In the genomic region with DNA sequence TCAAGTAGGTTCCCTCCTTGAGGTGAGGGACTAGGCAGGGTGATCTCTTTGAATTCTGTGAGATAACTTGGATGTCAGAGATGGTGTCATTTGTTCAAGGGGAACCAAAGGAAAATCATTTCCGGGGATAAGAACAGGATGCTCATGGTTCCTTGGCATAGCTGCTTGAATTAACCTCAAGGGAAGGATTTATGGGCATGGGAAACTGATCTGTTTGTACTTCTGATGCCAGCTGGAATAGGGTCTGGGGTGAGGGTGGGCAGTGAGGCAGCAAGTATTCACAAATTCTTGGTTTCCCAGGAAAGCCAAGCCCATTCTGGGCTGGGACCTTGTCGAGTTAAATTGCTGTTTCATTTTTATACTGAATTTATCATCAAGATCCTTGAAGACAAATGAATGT, we compare ENCODE assay signal across 15 cellular contexts. TPM values are rescaled to one million over a fixed set of nuclear protein-coding genes. Genes with fewer than 3 reads are reported as not detected.
DNase-seq lines count a peak whose midpoint lies in the region; ATAC-seq, FAIRE-seq and TF ChIP-seq lines count a peak whose summit lies in the region.
"Had no signal": no experiment of that assay in that cellular context is flagged by ENCODE, and none has a peak within 500 bp of the region (broad histone marks: within the 10 kb centered on the region; RNA-seq: fewer than 3 reads in every experiment).

No MANE protein-coding gene starts in this region.

- CTCF ChIA-PET in Caco-2 (lab: Charles Lee) = interaction anchor here (0.6 to 0.9 kb wide), 2 partner anchors 14 to 174 kb away, joined by 3 to 7 read pairs; a partner anchor contains a TSS
- CTCF ChIA-PET in GM10248 (lab: Yijun Ruan, JAX) = interaction anchor here (1.1 to 4.5 kb wide), 4 partner anchors 8 to 245 kb away, joined by 3 to 27 read pairs (median 4); no protein-coding TSS in a partner anchor

- no peak for FAIRE-seq in pancreas (lab: Jason Lieb, UNC)

- H3K4me1 ChIP-seq in Caco-2 = peaks cover 33% of the 10 kb centered on the region
- peaks cover 28% of the 10 kb centered on the region for H3K4me1 ChIP-seq in Karpas-422 (ENCODE audit: low read length)
- H3K4me1 ChIP-seq in pancreas = peaks cover 0 to 15% (median 11%) of the 10 kb centered on the region in 3 donors

- H3K9me3 ChIP-seq in Caco-2 (no peaks in the 10 kb centered on the region), Karpas-422 (ENCODE audit: low read length) (no peaks in the 10 kb centered on the region), pancreas (no peaks in the 10 kb centered on the region)
- H3K9me3 ChIP-seq: BE2C, left lung had no signal

- H3K36me3 ChIP-seq in Caco-2 (ENCODE audit: control insufficient read depth, insufficient read depth, low read length) = no peaks in the 10 kb centered on the region
- peaks cover 47% of the 10 kb centered on the region for H3K36me3 ChIP-seq in Karpas-422 (ENCODE audit: insufficient read depth, low read length)
- H3K36me3 ChIP-seq in pancreas = peaks cover 0 to 2% (median 0%) of the 10 kb centered on the region in 3 donors

- H3K27me3 ChIP-seq in Caco-2 (replicated peaks; ENCODE audit: control insufficient read depth, insufficient read depth, low read length) (no peaks in the 10 kb centered on the region), Karpas-422 (ENCODE audit: low read length) (no peaks in the 10 kb centered on the region), pancreas (no peaks in the 10 kb centered on the region)
- H3K27me3 ChIP-seq: BE2C, left lung had no signal

- peak overlapping the region; percentile 44 for H3K4me3 Mint-ChIP-seq in Caco-2 (ENCODE audit: unreplicated experiment)
- no peak overlapping the region for H3K4me3 Mint-ChIP-seq in dendritic cell treated with granulocyte-macrophage colony-stimulating factor and Interleukin-4, amounts not matched to agents 40 ng/mL and 50 ng/mL, for 4 days
- H3K4me3 Mint-ChIP-seq: naive thymus-derived CD8-positive, alpha-beta T cell had no signal

- no peak overlapping the region for H2AFZ ChIP-seq in Karpas-422 (ENCODE audit: low read length)

- H3K79me2 ChIP-seq in Karpas-422 (ENCODE audit: low read length) = peaks cover 25% of the 10 kb centered on the region

- no peak for ATAC-seq in pancreas
- ATAC-seq: HCT116; naive thymus-derived CD8-positive, alpha-beta T cell; Panc1 had no signal

- H3K27ac Mint-ChIP-seq in Caco-2 (ENCODE audit: unreplicated experiment) = peak overlapping the region; percentile 89
- H3K27ac Mint-ChIP-seq in dendritic cell treated with granulocyte-macrophage colony-stimulating factor and Interleukin-4, amounts not matched to agents 40 ng/mL and 50 ng/mL, for 4 days = peak overlapping the region; percentile 60

- POLR2A ChIA-PET in Caco-2 (lab: Charles Lee) (interaction anchor here (0.6 to 1.7 kb wide), 5 partner anchors 14 to 248 kb away, joined by 3 to 16 read pairs (median 3); a partner anchor contains a TSS), GM10248 (lab: Yijun Ruan, JAX) (no interaction called here)

- H3K9me3 Mint-ChIP-seq in Caco-2 (ENCODE audit: unreplicated experiment) = no peaks in the 10 kb centered on the region
- H3K9me3 Mint-ChIP-seq in dendritic cell treated with granulocyte-macrophage colony-stimulating factor and Interleukin-4, amounts not matched to agents 40 ng/mL and 50 ng/mL, for 4 days = no peaks in the 10 kb centered on the region
- H3K9me3 Mint-ChIP-seq: naive thymus-derived CD8-positive, alpha-beta T cell had no signal

- DNase-seq in Caco-2 (no peak), Karpas-422 (no peak), pancreas (no peak), GM10248 (ENCODE audit: extremely low spot score) (no peak), H4 (ENCODE audit: low spot score) (no peak), EL (no peak), amniotic stem cell (lab: John Stamatoyannopoulos, UW) (no peak)
- DNase-seq: BE2C; DMS79 treated with DMSO at 0.1 percent for 48 hours; left lung; naive thymus-derived CD8-positive, alpha-beta T cell; NCI-H2081 had no signal

- H3K4me3 ChIP-seq in Caco-2 (ENCODE audit: low read depth, low read length) (no peak overlapping the region), Karpas-422 (ENCODE audit: low read length) (no peak overlapping the region), pancreas (no peak overlapping the region)
- H3K4me3 ChIP-seq: left lung had no signal

- WGBS in pancreas, 2 donors = 48 to 50% methylated on average over 2 of the region's 2 CpGs

- peak overlapping the region; percentile 77 for H3K27ac ChIP-seq in Karpas-422 (ENCODE audit: low read length)
- peak overlapping the region; percentile 13 to 75 (median 53) for H3K27ac ChIP-seq in pancreas

- intact Hi-C loops in Caco-2 (cut with micrococcal nuclease; ENCODE audit: unreplicated experiment) (loop anchor here (2.0 to 5.0 kb wide), 2 partner anchors 13 to 110 kb away; a partner anchor contains a TSS), pancreas (cut with DNase I) (loop anchor here in 1 of 3 donors (5.0 kb wide), 1 partner anchor 60 kb away; no protein-coding TSS in a partner anchor)
- intact Hi-C loops in dendritic cell treated with granulocyte-macrophage colony-stimulating factor and Interleukin-4, amounts not matched to agents 40 ng/mL and 50 ng/mL, for 4 days (cut with micrococcal nuclease) = loop anchor here (10.0 kb wide), 1 partner anchor 227 kb away; no protein-coding TSS in a partner anchor

- H3K4me2 ChIP-seq in Karpas-422 (ENCODE audit: low read depth, low read length, poor library complexity, severe bottlenecking) = peak overlapping the region; percentile 45

- 0 out of 2 replicates have a peak overlapping the region, but pooled peaks have one; percentile 16 for H3K9ac ChIP-seq in Karpas-422 (ENCODE audit: low read length)

- no peaks in the 10 kb centered on the region for H3K9me2 ChIP-seq in Karpas-422 (replicated peaks; ENCODE audit: insufficient read depth, low read length)

- peaks cover 35% of the 10 kb centered on the region for H3K36me3 Mint-ChIP-seq in Caco-2 (ENCODE audit: insufficient read depth, unreplicated experiment)
- H3K36me3 Mint-ChIP-seq in dendritic cell treated with granulocyte-macrophage colony-stimulating factor and Interleukin-4, amounts not matched to agents 40 ng/mL and 50 ng/mL, for 4 days (ENCODE audit: low read depth) = peaks cover 83% of the 10 kb centered on the region

- peaks cover 33% of the 10 kb centered on the region for H3K4me1 Mint-ChIP-seq in Caco-2 (ENCODE audit: low read depth, unreplicated experiment)
- peaks cover 36% of the 10 kb centered on the region for H3K4me1 Mint-ChIP-seq in dendritic cell treated with granulocyte-macrophage colony-stimulating factor and Interleukin-4, amounts not matched to agents 40 ng/mL and 50 ng/mL, for 4 days (ENCODE audit: low read depth)

- no peaks in the 10 kb centered on the region for H4K20me1 ChIP-seq in Karpas-422 (ENCODE audit: insufficient read depth, low read depth, low read length)

- no TSS peak for BruUV-seq in Caco-2 (replicated peaks; lab: Mats Ljungman, UMichigan)

- no peaks in the 10 kb centered on the region for H3K27me3 Mint-ChIP-seq in Caco-2 (ENCODE audit: insufficient read depth, unreplicated experiment)
- H3K27me3 Mint-ChIP-seq in dendritic cell treated with granulocyte-macrophage colony-stimulating factor and Interleukin-4, amounts not matched to agents 40 ng/mL and 50 ng/mL, for 4 days = no peaks in the 10 kb centered on the region
- H3K27me3 Mint-ChIP-seq: naive thymus-derived CD8-positive, alpha-beta T cell had no signal

- no peak for TF ChIP-seq CTCF in Caco-2 (IDR thresholded peaks at IDR 0.05; ENCODE audit: insufficient read depth in 1 of 2, low read depth in 1 of 2, low read length in 1 of 2, severe bottlenecking in 1 of 2, unreplicated experiment in 1 of 2)
- TF ChIP-seq CTCF in pancreas (IDR thresholded peaks at IDR 0.05) = no peak
- no peak for TF ChIP-seq CTCF in GM10248 (IDR thresholded peaks at IDR 0.05; ENCODE audit: control extremely low read depth, extremely low read depth, low read depth, missing control alignments)

RNA-seq across cellular contexts. Expression of a gene that starts 14.1 kb away (rescaled TPM):
- total RNA-seq in Caco-2 (2022) = 39.0 and 43.4 TPM in 2 replicates
- total RNA-seq in Karpas-422 (2014; rRNA removed; shearing (Covaris generic); ENCODE audit: low replicate concordance) = 36.3 and 65.4 TPM in 2 replicates
- 10 to 100 TPM; 13.5 to 41.4 (median 18.8) TPM for total RNA-seq in pancreas
- polyA plus RNA-seq in pancreas = 10 to 100 TPM; 45.1 to 56.2 TPM
- 16.7 and 18.6 TPM in 2 replicates for total RNA-seq in H4 (2014; rRNA removed; shearing (Covaris generic))

RNA-seq across cellular contexts. Expression of a gene that starts 33.3 kb away (rescaled TPM):
- 22.8 and 27.2 TPM in 2 replicates for total RNA-seq in Caco-2 (2022)
- 4.4 and 18.1 TPM in 2 replicates for total RNA-seq in Karpas-422 (2014; rRNA removed; shearing (Covaris generic); ENCODE audit: low replicate concordance)
- total RNA-seq in pancreas = 10 to 100 TPM in 3 of 6 donors, 1 to 10 TPM in 3; 9.0 to 23.6 (median 10.8) TPM
- 10 to 100 TPM; 46.9 to 64.0 TPM for polyA plus RNA-seq in pancreas
- total RNA-seq in H4 (2014; rRNA removed; shearing (Covaris generic)) = 0.93 and 2.9 TPM in 2 replicates
